Comparison of ENCODE assay signal across 1 cellular context in the genomic region with DNA sequence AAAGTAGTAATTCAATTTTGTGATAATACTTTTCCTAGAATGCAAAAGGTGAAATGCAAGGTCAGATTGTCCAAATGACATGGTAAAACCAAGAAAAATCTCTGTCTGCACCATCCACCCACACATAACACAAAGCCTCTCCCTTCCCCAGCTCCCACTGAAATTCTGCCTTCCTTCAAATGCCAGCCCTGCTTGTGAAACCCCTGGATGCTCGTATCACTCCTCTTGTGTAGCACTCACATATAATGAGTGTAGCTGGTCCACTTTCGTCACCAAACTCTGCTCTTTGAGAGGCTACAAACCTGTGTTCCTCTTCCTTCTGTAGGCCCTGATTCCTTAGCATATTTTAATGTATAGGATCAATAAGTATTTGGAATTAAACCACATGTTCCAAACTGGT.
TF ChIP-seq lines count a peak whose summit lies in the region.

No MANE protein-coding gene starts in this region.

TF ChIP-seq in H1, 55 proteins besides CTCF, POLR2A, EP300 and RAD21 (continued from another document):
- TF ChIP-seq, protein P1, sequence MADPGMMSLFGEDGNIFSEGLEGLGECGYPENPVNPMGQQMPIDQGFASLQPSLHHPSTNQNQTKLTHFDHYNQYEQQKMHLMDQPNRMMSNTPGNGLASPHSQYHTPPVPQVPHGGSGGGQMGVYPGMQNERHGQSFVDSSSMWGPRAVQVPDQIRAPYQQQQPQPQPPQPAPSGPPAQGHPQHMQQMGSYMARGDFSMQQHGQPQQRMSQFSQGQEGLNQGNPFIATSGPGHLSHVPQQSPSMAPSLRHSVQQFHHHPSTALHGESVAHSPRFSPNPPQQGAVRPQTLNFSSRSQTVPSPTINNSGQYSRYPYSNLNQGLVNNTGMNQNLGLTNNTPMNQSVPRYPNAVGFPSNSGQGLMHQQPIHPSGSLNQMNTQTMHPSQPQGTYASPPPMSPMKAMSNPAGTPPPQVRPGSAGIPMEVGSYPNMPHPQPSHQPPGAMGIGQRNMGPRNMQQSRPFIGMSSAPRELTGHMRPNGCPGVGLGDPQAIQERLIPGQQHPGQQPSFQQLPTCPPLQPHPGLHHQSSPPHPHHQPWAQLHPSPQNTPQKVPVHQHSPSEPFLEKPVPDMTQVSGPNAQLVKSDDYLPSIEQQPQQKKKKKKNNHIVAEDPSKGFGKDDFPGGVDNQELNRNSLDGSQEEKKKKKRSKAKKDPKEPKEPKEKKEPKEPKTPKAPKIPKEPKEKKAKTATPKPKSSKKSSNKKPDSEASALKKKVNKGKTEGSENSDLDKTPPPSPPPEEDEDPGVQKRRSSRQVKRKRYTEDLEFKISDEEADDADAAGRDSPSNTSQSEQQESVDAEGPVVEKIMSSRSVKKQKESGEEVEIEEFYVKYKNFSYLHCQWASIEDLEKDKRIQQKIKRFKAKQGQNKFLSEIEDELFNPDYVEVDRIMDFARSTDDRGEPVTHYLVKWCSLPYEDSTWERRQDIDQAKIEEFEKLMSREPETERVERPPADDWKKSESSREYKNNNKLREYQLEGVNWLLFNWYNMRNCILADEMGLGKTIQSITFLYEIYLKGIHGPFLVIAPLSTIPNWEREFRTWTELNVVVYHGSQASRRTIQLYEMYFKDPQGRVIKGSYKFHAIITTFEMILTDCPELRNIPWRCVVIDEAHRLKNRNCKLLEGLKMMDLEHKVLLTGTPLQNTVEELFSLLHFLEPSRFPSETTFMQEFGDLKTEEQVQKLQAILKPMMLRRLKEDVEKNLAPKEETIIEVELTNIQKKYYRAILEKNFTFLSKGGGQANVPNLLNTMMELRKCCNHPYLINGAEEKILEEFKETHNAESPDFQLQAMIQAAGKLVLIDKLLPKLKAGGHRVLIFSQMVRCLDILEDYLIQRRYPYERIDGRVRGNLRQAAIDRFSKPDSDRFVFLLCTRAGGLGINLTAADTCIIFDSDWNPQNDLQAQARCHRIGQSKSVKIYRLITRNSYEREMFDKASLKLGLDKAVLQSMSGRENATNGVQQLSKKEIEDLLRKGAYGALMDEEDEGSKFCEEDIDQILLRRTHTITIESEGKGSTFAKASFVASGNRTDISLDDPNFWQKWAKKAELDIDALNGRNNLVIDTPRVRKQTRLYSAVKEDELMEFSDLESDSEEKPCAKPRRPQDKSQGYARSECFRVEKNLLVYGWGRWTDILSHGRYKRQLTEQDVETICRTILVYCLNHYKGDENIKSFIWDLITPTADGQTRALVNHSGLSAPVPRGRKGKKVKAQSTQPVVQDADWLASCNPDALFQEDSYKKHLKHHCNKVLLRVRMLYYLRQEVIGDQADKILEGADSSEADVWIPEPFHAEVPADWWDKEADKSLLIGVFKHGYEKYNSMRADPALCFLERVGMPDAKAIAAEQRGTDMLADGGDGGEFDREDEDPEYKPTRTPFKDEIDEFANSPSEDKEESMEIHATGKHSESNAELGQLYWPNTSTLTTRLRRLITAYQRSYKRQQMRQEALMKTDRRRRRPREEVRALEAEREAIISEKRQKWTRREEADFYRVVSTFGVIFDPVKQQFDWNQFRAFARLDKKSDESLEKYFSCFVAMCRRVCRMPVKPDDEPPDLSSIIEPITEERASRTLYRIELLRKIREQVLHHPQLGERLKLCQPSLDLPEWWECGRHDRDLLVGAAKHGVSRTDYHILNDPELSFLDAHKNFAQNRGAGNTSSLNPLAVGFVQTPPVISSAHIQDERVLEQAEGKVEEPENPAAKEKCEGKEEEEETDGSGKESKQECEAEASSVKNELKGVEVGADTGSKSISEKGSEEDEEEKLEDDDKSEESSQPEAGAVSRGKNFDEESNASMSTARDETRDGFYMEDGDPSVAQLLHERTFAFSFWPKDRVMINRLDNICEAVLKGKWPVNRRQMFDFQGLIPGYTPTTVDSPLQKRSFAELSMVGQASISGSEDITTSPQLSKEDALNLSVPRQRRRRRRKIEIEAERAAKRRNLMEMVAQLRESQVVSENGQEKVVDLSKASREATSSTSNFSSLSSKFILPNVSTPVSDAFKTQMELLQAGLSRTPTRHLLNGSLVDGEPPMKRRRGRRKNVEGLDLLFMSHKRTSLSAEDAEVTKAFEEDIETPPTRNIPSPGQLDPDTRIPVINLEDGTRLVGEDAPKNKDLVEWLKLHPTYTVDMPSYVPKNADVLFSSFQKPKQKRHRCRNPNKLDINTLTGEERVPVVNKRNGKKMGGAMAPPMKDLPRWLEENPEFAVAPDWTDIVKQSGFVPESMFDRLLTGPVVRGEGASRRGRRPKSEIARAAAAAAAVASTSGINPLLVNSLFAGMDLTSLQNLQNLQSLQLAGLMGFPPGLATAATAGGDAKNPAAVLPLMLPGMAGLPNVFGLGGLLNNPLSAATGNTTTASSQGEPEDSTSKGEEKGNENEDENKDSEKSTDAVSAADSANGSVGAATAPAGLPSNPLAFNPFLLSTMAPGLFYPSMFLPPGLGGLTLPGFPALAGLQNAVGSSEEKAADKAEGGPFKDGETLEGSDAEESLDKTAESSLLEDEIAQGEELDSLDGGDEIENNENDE (IDR thresholded peaks at IDR 0.05; ENCODE audit: insufficient replicate concordance, low read length): no peak
- no peak for TF ChIP-seq KDM5A (IDR thresholded peaks at IDR 0.05; ENCODE audit: low read length)
TF ChIP-seq in H1: peak in this region for 0.
